15 cellular contexts compared by ENCODE assay signal in genomic region chr2:46849080-46849715, GRCh38.
DNase-seq lines count a peak whose midpoint lies in the region; ATAC-seq, FAIRE-seq and TF ChIP-seq lines count a peak whose summit lies in the region.
"Had no signal": no experiment of that assay in that cellular context is flagged by ENCODE, and none has a peak within 500 bp of the region (broad histone marks: within the 10 kb centered on the region; RNA-seq: fewer than 3 reads in every experiment).

No MANE protein-coding gene starts in this region.

- TF ChIP-seq POLR2A in endothelial cell of umbilical vein (IDR thresholded peaks at IDR 0.05; ENCODE audit: low read depth, low read length), result no peak

- H3K27me3 ChIP-seq in endothelial cell of umbilical vein (ENCODE audit: control insufficient read depth in 2 of 2, insufficient read depth in 2 of 2, low read length in 2 of 2) (no peaks in the 10 kb centered on the region), mucosa of rectum (ENCODE audit: control insufficient read depth in 2 of 2, insufficient read depth in 2 of 2, low read length in 2 of 2) (no peaks in the 10 kb centered on the region), upper lobe of right lung (no peaks in the 10 kb centered on the region)

- intact Hi-C loops in endothelial cell of umbilical vein (cut with micrococcal nuclease), result loop anchor here (5.0 kb wide), 1 partner anchor 37 kb away; no protein-coding TSS in a partner anchor
- intact Hi-C loops in upper lobe of right lung (cut with DNase I), result no loop called here

- no peak overlapping the region for H3K4me2 ChIP-seq in endothelial cell of umbilical vein (ENCODE audit: insufficient read depth, low read length)

- no peak for TF ChIP-seq CTCF in endothelial cell of umbilical vein (IDR thresholded peaks at IDR 0.05; ENCODE audit: extremely low read depth in 1 of 2, insufficient read depth in 1 of 2, low read depth in 1 of 2, low read length in 2 of 2)
- no peak for TF ChIP-seq CTCF in upper lobe of right lung (IDR thresholded peaks at IDR 0.05)

- POLR2A ChIA-PET in endothelial cell of umbilical vein (lab: Charles Lee), result no interaction called here

- no TSS peak for BruUV-seq in endothelial cell of umbilical vein (replicated peaks; lab: Mats Ljungman, UMichigan)

- H3K27ac ChIP-seq in endothelial cell of umbilical vein (ENCODE audit: insufficient read depth, low read depth, low read length) (no peak overlapping the region), mucosa of rectum (ENCODE audit: low read depth in 2 of 2, low read length in 2 of 2) (peak overlapping the region; percentile 74 to 90), upper lobe of right lung (peak overlapping the region; percentile 60)

- H3K4me1 ChIP-seq in endothelial cell of umbilical vein (ENCODE audit: control insufficient read depth, extremely low read depth, insufficient read depth, low read length) (peaks cover 52% of the 10 kb centered on the region), mucosa of rectum (ENCODE audit: control insufficient read depth in 2 of 2, insufficient read depth in 2 of 2, low read length in 2 of 2) (peaks cover 50 to 52% of the 10 kb centered on the region in 2 donors), upper lobe of right lung (peaks cover 57% of the 10 kb centered on the region)

- no peak overlapping the region for H3K4me3 ChIP-seq in endothelial cell of umbilical vein (replicated peaks in 1 of 3; ENCODE audit: insufficient read depth in 1 of 3, low read depth in 1 of 3, low read length in 3 of 3)
- no peak overlapping the region for H3K4me3 ChIP-seq in mucosa of rectum (ENCODE audit: low read length in 2 of 2)
- no peak overlapping the region for H3K4me3 ChIP-seq in upper lobe of right lung

- no peaks in the 10 kb centered on the region for H3K79me2 ChIP-seq in endothelial cell of umbilical vein (ENCODE audit: control insufficient read depth, insufficient read depth, low read length)

- ATAC-seq in upper lobe of right lung, result no peak
- ATAC-seq: natural killer cell treated with Interleukin-12 subunit alpha and Interleukin-12 subunit beta and Interleukin-15 and Interleukin-18, amount 100 ng/mL, for 72 hours had no signal

- CTCF ChIA-PET in endothelial cell of umbilical vein (lab: Charles Lee), result interaction anchor here (1.2 to 2.0 kb wide), 4 partner anchors 10 to 199 kb away, joined by 4 to 7 read pairs (median 4); no protein-coding TSS in a partner anchor

- no peaks in the 10 kb centered on the region for H3K9me1 ChIP-seq in endothelial cell of umbilical vein (replicated peaks; ENCODE audit: control insufficient read depth, extremely low read depth, insufficient read depth, low read length)

- no peak for FAIRE-seq in endothelial cell of umbilical vein (lab: Jason Lieb, UNC)
- FAIRE-seq: A204.1, frontal cortex, H1 had no signal

- dilution Hi-C loops in endothelial cell of umbilical vein (cut with MboI; ENCODE audit: extremely low pct_ligation_motif_present, low sequenced_read_pairs), result no loop called here

- DNase-seq in NCI-H2171 treated with DMSO at 0.1 percent for 48 hours (lab: John Stamatoyannopoulos, UW) (peak; percentile 15), NCI-H2171 (lab: John Stamatoyannopoulos, UW) (no peak), endothelial cell of umbilical vein (ENCODE audit: low read depth, low spot score) (peak; percentile 27), upper lobe of right lung (no peak), hypothalamus (lab: John Stamatoyannopoulos, UW) (no peak), nucleus accumbens (lab: John Stamatoyannopoulos, UW) (no peak), OCI-M2 (lab: John Stamatoyannopoulos, UW; ENCODE audit: unreplicated experiment) (no peak)
- DNase-seq: activated CD4-positive, alpha-beta T cell treated with anti-CD3 and anti-CD28 coated beads, Interleukin-2, amount 50 U/mL, for 48 hours; activated naive CD8-positive, alpha-beta T cell treated with anti-CD3 and anti-CD28 coated beads, Interleukin-2, amount 10 ng/mL, durations not matched to agents 7 days and 5 days; NCI-H2029 treated with DMSO at 0.1 percent for 48 hours had no signal

- no peaks in the 10 kb centered on the region for H4K20me1 ChIP-seq in endothelial cell of umbilical vein (replicated peaks; ENCODE audit: control insufficient read depth, extremely low read depth, insufficient read depth, low read length)

- no peaks in the 10 kb centered on the region for H3K9me3 ChIP-seq in endothelial cell of umbilical vein (replicated peaks; ENCODE audit: control insufficient read depth, insufficient read depth, low read length)
- H3K9me3 ChIP-seq in mucosa of rectum (ENCODE audit: control insufficient read depth in 2 of 2, low read length in 2 of 2), result no peaks in the 10 kb centered on the region
- H3K9me3 ChIP-seq in upper lobe of right lung, result no peaks in the 10 kb centered on the region

- H3K36me3 ChIP-seq in endothelial cell of umbilical vein (ENCODE audit: control insufficient read depth in 2 of 2, extremely low read depth in 1 of 2, insufficient read depth in 2 of 2, low read length in 2 of 2), result no peaks in the 10 kb centered on the region
- H3K36me3 ChIP-seq in mucosa of rectum (ENCODE audit: control insufficient read depth in 2 of 2, insufficient read depth in 2 of 2, low read length in 2 of 2), result no peaks in the 10 kb centered on the region
- no peaks in the 10 kb centered on the region for H3K36me3 ChIP-seq in upper lobe of right lung

- no peak overlapping the region for H3K9ac ChIP-seq in endothelial cell of umbilical vein (replicated peaks; ENCODE audit: extremely low read depth, insufficient read depth, low read length)
- H3K9ac ChIP-seq in mucosa of rectum (ENCODE audit: low read depth in 1 of 2, low read length in 2 of 2), result peak overlapping the region in 1 of 2 donors; percentile 29

- peak overlapping the region; percentile 70 for H2AFZ ChIP-seq in endothelial cell of umbilical vein (ENCODE audit: low read depth, low read length)

TF ChIP-seq in endothelial cell of umbilical vein, 7 proteins besides CTCF, POLR2A, EP300 and RAD21:
- TF ChIP-seq MAX (IDR thresholded peaks at IDR 0.05; ENCODE audit: insufficient read depth, insufficient read length) (no peak), FOS (IDR thresholded peaks at IDR 0.05; ENCODE audit: borderline replicate concordance, insufficient read depth, low read length) (no peak), JUN (IDR thresholded peaks at IDR 0.05; ENCODE audit: borderline replicate concordance, insufficient read depth, insufficient read length, low read depth) (no peak), EZH2 (IDR thresholded peaks at IDR 0.05; ENCODE audit: borderline replicate concordance, low read depth, low read length, severe bottlenecking) (no peak), GATA2 (IDR thresholded peaks at IDR 0.05; ENCODE audit: insufficient read depth, insufficient read length, low read depth, low read length) (no peak), MYC (IDR thresholded peaks at IDR 0.05; ENCODE audit: low read depth, low read length) (no peak), POLR2AphosphoS5 (IDR thresholded peaks at IDR 0.05; ENCODE audit: insufficient read depth, low read depth, low read length) (no peak)
TF ChIP-seq in endothelial cell of umbilical vein: peak in this region for 0.

Comparison
In these comparisons a context has a peak if more than half of its experiments do, and no peak if none do; other contexts are left out.
1. DNase-seq: peak in NCI-H2171 treated with DMSO at 0.1 percent for 48 hours (single experiment) and endothelial cell of umbilical vein (single experiment); none in NCI-H2171 (single experiment), upper lobe of right lung (single experiment), hypothalamus (0 of 51), nucleus accumbens (0 of 56) and OCI-M2 (single experiment).